In the genomic region with DNA sequence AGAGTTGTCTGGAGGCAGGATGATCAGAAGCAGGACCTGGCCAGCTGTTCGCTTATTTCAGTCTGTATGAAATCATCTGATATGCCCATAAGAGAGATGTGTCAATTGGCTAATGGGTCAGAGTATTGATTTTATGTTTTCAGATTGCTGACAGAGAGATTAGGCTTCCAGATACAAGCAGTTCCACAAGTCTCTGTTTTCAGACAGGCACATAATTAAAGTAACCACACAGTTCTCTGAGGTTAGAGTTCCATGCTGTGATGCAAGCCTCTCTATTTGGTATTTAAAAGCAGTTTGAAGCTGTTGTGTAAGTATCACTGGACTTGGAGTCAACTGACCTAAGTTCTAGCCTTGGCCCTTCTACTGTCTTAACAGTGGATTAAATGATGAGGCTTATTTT, we compare ENCODE assay signal across 18 cellular contexts.
DNase-seq lines count a peak whose midpoint lies in the region; ATAC-seq lines count a peak whose summit lies in the region.
"Had no signal": no experiment of that assay in that cellular context is flagged by ENCODE, and none has a peak within 500 bp of the region (broad histone marks: within the 10 kb centered on the region; RNA-seq: fewer than 3 reads in every experiment).

No MANE protein-coding gene starts in this region.

- H3K27ac ChIP-seq in stomach smooth muscle (ENCODE audit: low read length) = peak overlapping the region; percentile 7
- H3K27ac ChIP-seq: colonic mucosa, tibial artery had no signal

- H3K4me3 ChIP-seq in stomach smooth muscle (ENCODE audit: low read length in 2 of 2) = no peak overlapping the region
- H3K4me3 ChIP-seq: colonic mucosa, HAP-1, skin epidermis, tibial artery had no signal

- peaks cover 0 to 2% of the 10 kb centered on the region in 2 donors for H3K36me3 ChIP-seq in stomach smooth muscle (ENCODE audit: control insufficient read depth in 2 of 2, insufficient read depth in 2 of 2, low read length in 2 of 2)

- no peaks in the 10 kb centered on the region for H3K4me1 ChIP-seq in stomach smooth muscle (ENCODE audit: control insufficient read depth, insufficient read depth, low read length)
- H3K4me1 ChIP-seq: colonic mucosa, HAP-1 had no signal

- H3K9ac ChIP-seq in stomach smooth muscle (ENCODE audit: low read length in 2 of 2) = no peak overlapping the region

- no peak for ATAC-seq in GM19395 (IDR thresholded peaks at IDR 0.05; ENCODE audit: unreplicated experiment)
- no peak for ATAC-seq in GM21423 (IDR thresholded peaks at IDR 0.05; ENCODE audit: unreplicated experiment)
- ATAC-seq: natural killer cell, T-helper 17 cell had no signal

- no peaks in the 10 kb centered on the region for H3K9me3 ChIP-seq in stomach smooth muscle (ENCODE audit: control insufficient read depth in 2 of 2, low read length in 2 of 2)
- H3K9me3 ChIP-seq: colonic mucosa, HAP-1, tibial artery had no signal

- peak; percentile 34 for DNase-seq in SIG-M5 treated with dmso at 0.1 percent for 504 hours (lab: John Stamatoyannopoulos, UW; ENCODE audit: unreplicated experiment)
- DNase-seq in SIG-M5 (lab: John Stamatoyannopoulos, UW) = no peak
- peak; percentile 17 to 77 for DNase-seq in NOMO-1 (lab: John Stamatoyannopoulos, UW; ENCODE audit: unreplicated experiment in 2 of 2)
- peak; percentile 22 for DNase-seq in fibroblast of the conjunctiva (ENCODE audit: low read depth)
- no peak for DNase-seq in T-helper 1 cell
- DNase-seq: activated CD4-positive, alpha-beta memory T cell treated with anti-CD3 and anti-CD28 coated beads for 36 hours; activated gamma-delta T cell; colonic mucosa; DMS53; natural killer cell; NCI-H1930; T-helper 17 cell; tibial artery had no signal

- no peaks in the 10 kb centered on the region for H3K27me3 ChIP-seq in stomach smooth muscle (ENCODE audit: control insufficient read depth in 1 of 2, insufficient read depth in 2 of 2, low read length in 2 of 2)
- H3K27me3 ChIP-seq: colonic mucosa, tibial artery had no signal

Comparison
In these comparisons a context has a peak if more than half of its experiments do, and no peak if none do; other contexts are left out.
1. DNase-seq: peak in SIG-M5 treated with dmso at 0.1 percent for 504 hours (single experiment), NOMO-1 (2 of 2) and fibroblast of the conjunctiva (single experiment); none in SIG-M5 (single experiment) and T-helper 1 cell (0 of 5).